Comparison of ENCODE assay signal across 15 cellular contexts in the genomic region with DNA sequence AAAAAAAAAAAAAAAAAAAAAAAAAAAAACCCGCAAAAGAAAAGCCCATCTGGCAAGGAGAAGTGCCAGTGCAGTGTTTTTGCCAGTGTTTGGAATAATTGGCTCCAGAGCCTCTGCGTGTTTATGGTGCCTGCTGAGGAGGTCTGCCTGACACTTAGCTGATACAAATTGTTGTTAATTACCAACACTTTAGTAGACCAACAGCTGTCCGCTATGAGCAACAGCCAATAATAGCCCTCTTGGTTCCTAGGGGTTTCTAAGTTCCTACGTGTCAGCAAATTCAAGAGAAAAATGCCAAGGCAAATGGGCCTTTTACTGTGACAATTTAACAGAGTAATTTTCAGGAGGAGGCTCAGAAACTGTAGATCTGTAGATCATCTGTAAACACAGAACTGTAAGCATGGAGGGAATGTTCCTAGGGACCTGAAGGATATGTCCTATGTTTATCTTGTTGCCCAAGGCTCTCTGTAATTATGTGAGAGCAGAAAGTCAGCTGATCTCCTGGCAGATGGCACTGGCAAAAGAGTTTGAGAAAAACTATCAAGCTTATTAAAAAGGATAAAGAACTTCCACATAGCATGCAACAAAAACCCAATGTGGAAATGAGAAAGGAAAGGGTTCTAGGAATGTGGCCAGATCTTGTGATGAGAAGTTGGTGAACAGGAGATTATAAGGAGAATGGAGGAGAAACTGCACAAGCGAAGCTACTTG.
DNase-seq lines count a peak whose midpoint lies in the region; ATAC-seq and TF ChIP-seq lines count a peak whose summit lies in the region.
"Had no signal": no experiment of that assay in that cellular context is flagged by ENCODE, and none has a peak within 500 bp of the region (broad histone marks: within the 10 kb centered on the region; RNA-seq: fewer than 3 reads in every experiment).

No MANE protein-coding gene starts in this region.

- H3K4me3 ChIP-seq in endodermal cell (ENCODE audit: low read length): no peak overlapping the region
- no peak overlapping the region for H3K4me3 ChIP-seq in neural progenitor cell
- H3K4me3 ChIP-seq: heart left ventricle had no signal

- H3K27me3 Mint-ChIP-seq in endodermal cell (ENCODE audit: insufficient read depth): no peaks in the 10 kb centered on the region
- H3K27me3 Mint-ChIP-seq in neural progenitor cell (ENCODE audit: insufficient read depth, low read depth): no peaks in the 10 kb centered on the region
- H3K27me3 Mint-ChIP-seq: activated naive CD4-positive, alpha-beta T cell treated with anti-CD3 and anti-CD28 coated beads, Interleukin-2, amount 10 ng/mL, durations not matched to agents 7 days and 5 days; effector memory CD8-positive, alpha-beta T cell; stimulated activated naive CD8-positive, alpha-beta T cell treated with anti-CD3 and anti-CD28 coated beads, Interleukin-15, Interleukin-2, amounts not matched to agents 100 ng/mL and 50 ng/mL, for 24 hours had no signal

- peak overlapping the region; percentile 28 for H2AFZ ChIP-seq in neural progenitor cell (replicated peaks)

- no peak overlapping the region for H3K4me3 Mint-ChIP-seq in endodermal cell
- H3K4me3 Mint-ChIP-seq in neural progenitor cell: no peak overlapping the region
- H3K4me3 Mint-ChIP-seq: activated naive CD4-positive, alpha-beta T cell treated with anti-CD3 and anti-CD28 coated beads, Interleukin-2, amount 10 ng/mL, durations not matched to agents 7 days and 5 days; effector memory CD8-positive, alpha-beta T cell; nephron progenitor cell; stimulated activated naive CD8-positive, alpha-beta T cell treated with anti-CD3 and anti-CD28 coated beads, Interleukin-15, Interleukin-2, amounts not matched to agents 100 ng/mL and 50 ng/mL, for 24 hours had no signal

- TF ChIP-seq CTCF in endodermal cell (conservative IDR thresholded peaks at IDR 0.05) (no peak), neural progenitor cell (IDR thresholded peaks at IDR 0.05) (no peak)

- H3K36me3 Mint-ChIP-seq in endodermal cell (ENCODE audit: low read depth) (no peaks in the 10 kb centered on the region), neural progenitor cell (no peaks in the 10 kb centered on the region)
- H3K36me3 Mint-ChIP-seq: activated naive CD4-positive, alpha-beta T cell treated with anti-CD3 and anti-CD28 coated beads, Interleukin-2, amount 10 ng/mL, durations not matched to agents 7 days and 5 days had no signal

- H3K9me3 Mint-ChIP-seq in endodermal cell (no peaks in the 10 kb centered on the region), neural progenitor cell (peaks cover 5% of the 10 kb centered on the region)
- H3K9me3 Mint-ChIP-seq: activated naive CD4-positive, alpha-beta T cell treated with anti-CD3 and anti-CD28 coated beads, Interleukin-2, amount 10 ng/mL, durations not matched to agents 7 days and 5 days; nephron progenitor cell; stimulated activated naive CD8-positive, alpha-beta T cell treated with anti-CD3 and anti-CD28 coated beads, Interleukin-15, Interleukin-2, amounts not matched to agents 100 ng/mL and 50 ng/mL, for 24 hours had no signal

- 85 to 95% methylated on average over 4 to 5 of the region's 5 CpGs for WGBS in endodermal cell (ENCODE audit: insufficient coverage in 1 of 2, insufficient read length in 1 of 2), 2 experiments

- H3K9ac ChIP-seq in endodermal cell (ENCODE audit: extremely low read depth, low read length, poor library complexity, severe bottlenecking): no peak overlapping the region
- H3K9ac ChIP-seq in neural progenitor cell: no peak overlapping the region

- no peaks in the 10 kb centered on the region for H3K9me3 ChIP-seq in endodermal cell (ENCODE audit: control insufficient read depth, low read length)
- H3K9me3 ChIP-seq in neural progenitor cell (ENCODE audit: low read depth): no peaks in the 10 kb centered on the region
- H3K9me3 ChIP-seq: heart left ventricle had no signal

- ATAC-seq in GM21576 (IDR thresholded peaks at IDR 0.05; ENCODE audit: unreplicated experiment) (no peak), HG03378 (IDR thresholded peaks at IDR 0.05; ENCODE audit: unreplicated experiment) (no peak)
- ATAC-seq: effector memory CD8-positive, alpha-beta T cell; heart left ventricle had no signal

- peak overlapping the region; percentile 1 for H3K27ac Mint-ChIP-seq in endodermal cell
- H3K27ac Mint-ChIP-seq in neural progenitor cell: peak overlapping the region; percentile 6
- H3K27ac Mint-ChIP-seq: activated naive CD4-positive, alpha-beta T cell treated with anti-CD3 and anti-CD28 coated beads, Interleukin-2, amount 10 ng/mL, durations not matched to agents 7 days and 5 days; effector memory CD8-positive, alpha-beta T cell; nephron progenitor cell; stimulated activated naive CD8-positive, alpha-beta T cell treated with anti-CD3 and anti-CD28 coated beads, Interleukin-15, Interleukin-2, amounts not matched to agents 100 ng/mL and 50 ng/mL, for 24 hours had no signal

- DNase-seq in D341Med (ENCODE audit: low spot score): peak; percentile 35
- DNase-seq in NCI-H2171 treated with DMSO at 0.1 percent for 48 hours (lab: John Stamatoyannopoulos, UW): peak; percentile 91
- no peak for DNase-seq in endodermal cell
- no peak for DNase-seq in neural progenitor cell (ENCODE audit: low spot score)
- DNase-seq in NCI-H1092 treated with DMSO at 0.1 percent for 48 hours (lab: John Stamatoyannopoulos, UW): no peak
- DNase-seq in SKM-1 (lab: John Stamatoyannopoulos, UW; ENCODE audit: unreplicated experiment): no peak
- DNase-seq: activated naive CD4-positive, alpha-beta T cell treated with anti-CD3 and anti-CD28 coated beads, Interleukin-2, amount 10 ng/mL, durations not matched to agents 7 days and 5 days; effector memory CD8-positive, alpha-beta T cell; HCEC 1CT; heart left ventricle; nephron progenitor cell had no signal

- no peaks in the 10 kb centered on the region for H3K4me1 ChIP-seq in endodermal cell (ENCODE audit: control insufficient read depth, insufficient read depth, low read length)
- H3K4me1 ChIP-seq in neural progenitor cell: no peaks in the 10 kb centered on the region

- H3K27ac ChIP-seq in endodermal cell (ENCODE audit: low read depth, low read length) (no peak overlapping the region), neural progenitor cell (no peak overlapping the region)
- H3K27ac ChIP-seq: C4-2B, heart left ventricle had no signal

- H3K4me1 Mint-ChIP-seq in endodermal cell: peaks cover 19% of the 10 kb centered on the region
- H3K4me1 Mint-ChIP-seq in neural progenitor cell: peaks cover 26% of the 10 kb centered on the region
- H3K4me1 Mint-ChIP-seq: activated naive CD4-positive, alpha-beta T cell treated with anti-CD3 and anti-CD28 coated beads, Interleukin-2, amount 10 ng/mL, durations not matched to agents 7 days and 5 days had no signal

- no peaks in the 10 kb centered on the region for H3F3A ChIP-seq in neural progenitor cell (ENCODE audit: low read depth)

- no peaks in the 10 kb centered on the region for H4K20me1 ChIP-seq in neural progenitor cell (ENCODE audit: low read depth)

- no peaks in the 10 kb centered on the region for H3K36me3 ChIP-seq in endodermal cell (ENCODE audit: control insufficient read depth, insufficient read depth, low read length)
- H3K36me3 ChIP-seq in neural progenitor cell: no peaks in the 10 kb centered on the region
- H3K36me3 ChIP-seq: heart left ventricle had no signal

- H3K4me2 ChIP-seq in neural progenitor cell: no peak overlapping the region

- no peaks in the 10 kb centered on the region for H3K79me2 ChIP-seq in neural progenitor cell (ENCODE audit: low read depth)

- H3K27me3 ChIP-seq in endodermal cell (ENCODE audit: control insufficient read depth, insufficient read depth, low read length, poor library complexity, severe bottlenecking): no peaks in the 10 kb centered on the region
- no peaks in the 10 kb centered on the region for H3K27me3 ChIP-seq in neural progenitor cell
- H3K27me3 ChIP-seq: heart left ventricle had no signal

Comparison
In these comparisons a context has a peak if more than half of its experiments do, and no peak if none do; other contexts are left out.
1. DNase-seq: peak in D341Med (single experiment) and NCI-H2171 treated with DMSO at 0.1 percent for 48 hours (single experiment); none in endodermal cell (single experiment), neural progenitor cell (single experiment), NCI-H1092 treated with DMSO at 0.1 percent for 48 hours (single experiment) and SKM-1 (single experiment).